Comparison of ENCODE assay signal across 8 cellular contexts in the genomic region with DNA sequence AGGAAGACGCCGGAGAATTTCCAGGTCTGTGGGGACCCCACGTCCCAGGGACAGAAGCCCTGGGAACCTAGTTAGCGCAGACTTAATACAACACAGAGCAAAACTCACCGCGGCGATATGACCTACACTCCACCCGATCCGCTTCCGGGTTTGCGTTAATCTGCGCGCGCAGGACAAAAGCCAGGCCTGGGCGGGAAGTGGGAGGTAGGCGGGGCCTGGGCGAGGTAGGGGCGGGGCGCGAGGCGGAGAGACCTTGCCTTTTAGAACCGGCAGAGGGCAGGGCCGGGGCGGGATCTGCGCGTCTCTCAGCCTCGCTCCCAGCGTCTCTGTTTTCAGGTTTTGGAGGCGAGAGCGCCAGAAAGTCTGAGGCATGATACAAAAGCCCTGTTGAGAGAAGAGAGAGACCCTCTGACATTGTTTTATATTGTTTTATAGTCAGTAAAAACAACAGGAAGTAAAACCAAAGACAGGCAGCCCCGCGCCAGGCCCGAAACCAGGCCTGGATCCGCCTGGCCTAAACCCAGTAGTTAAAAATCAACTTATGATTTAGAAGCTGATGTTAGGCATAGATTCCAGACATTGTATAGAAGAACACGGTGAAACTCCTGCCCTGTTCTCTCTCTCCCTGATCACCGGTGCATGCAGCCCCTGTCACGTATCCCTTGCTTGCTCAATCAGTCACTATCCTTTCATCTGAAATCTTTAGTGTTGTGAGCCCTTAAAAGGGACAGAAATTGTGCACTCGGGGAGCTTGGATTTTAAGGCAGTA. TPM values are rescaled to one million over a fixed set of nuclear protein-coding genes. Genes with fewer than 3 reads are reported as not detected.
A peak's percentile ranks its signal among the peaks of the same experiment; 100 is the strongest.
DNase-seq lines count a peak whose midpoint lies in the region; ATAC-seq, FAIRE-seq and TF ChIP-seq lines count a peak whose summit lies in the region.

A gene (minus strand): TSS at position 152 of the 769 bp plus-strand sequence. CDS start 19,150 bp downstream, outside the sequence.

- no peaks in the 10 kb centered on the region for H3K27me3 Mint-ChIP-seq in activated CD4-positive, alpha-beta T cell treated with anti-CD3 and anti-CD28 coated beads, Interleukin-2, amount 10 ng/mL, durations not matched to agents 24 days and 14 days

- peak within 1 kb of the TSS; percentile 88 for H3K27ac Mint-ChIP-seq in activated CD4-positive, alpha-beta T cell treated with anti-CD3 and anti-CD28 coated beads, Interleukin-2, amount 10 ng/mL, durations not matched to agents 24 days and 14 days

- CTCF ChIA-PET in BJ (lab: Yijun Ruan, JAX): interaction anchor here (0.8 to 1.0 kb wide), 3 partner anchors 10 to 25 kb away, joined by 3 to 5 read pairs (median 3); no protein-coding TSS in a partner anchor

- H3K9me3 ChIP-seq in colonic mucosa: no peaks in the 10 kb centered on the region

- H3K36me3 Mint-ChIP-seq in activated CD4-positive, alpha-beta T cell treated with anti-CD3 and anti-CD28 coated beads, Interleukin-2, amount 10 ng/mL, durations not matched to agents 24 days and 14 days (ENCODE audit: low read depth): peaks cover 31% of the 10 kb centered on the region

- H3K4me1 ChIP-seq in colonic mucosa: no peaks in the 10 kb centered on the region

- peaks cover 19% of the 10 kb centered on the region for H3K4me1 Mint-ChIP-seq in activated CD4-positive, alpha-beta T cell treated with anti-CD3 and anti-CD28 coated beads, Interleukin-2, amount 10 ng/mL, durations not matched to agents 24 days and 14 days

- peak; percentile 84 for ATAC-seq in HG03457 (IDR thresholded peaks at IDR 0.05; ENCODE audit: unreplicated experiment)
- peak; percentile 98 for ATAC-seq in left colon

- peak within 1 kb of the TSS; percentile 68 for H3K4me3 ChIP-seq in BJ (ENCODE audit: low read depth, low read length)
- peak within 1 kb of the TSS; percentile 86 for H3K4me3 ChIP-seq in colonic mucosa

- H3K27me3 ChIP-seq in BJ (ENCODE audit: control insufficient read depth, insufficient read depth, low read length) (no peaks in the 10 kb centered on the region), colonic mucosa (no peaks in the 10 kb centered on the region)

- H3K9me3 Mint-ChIP-seq in activated CD4-positive, alpha-beta T cell treated with anti-CD3 and anti-CD28 coated beads, Interleukin-2, amount 10 ng/mL, durations not matched to agents 24 days and 14 days: peaks cover 3% of the 10 kb centered on the region

- peak; percentile 94 for FAIRE-seq in GM19239 (lab: Jason Lieb, UNC)

- intact Hi-C loops in activated CD4-positive, alpha-beta T cell treated with anti-CD3 and anti-CD28 coated beads, Interleukin-2, amount 10 ng/mL, durations not matched to agents 24 days and 14 days (cut with micrococcal nuclease): loop anchor here (1.0 to 10.0 kb wide), 10 partner anchors 45 to 598 kb away; a partner anchor contains a TSS
- intact Hi-C loops in colonic mucosa (cut with DNase I): no loop called here
- intact Hi-C loops in left colon (cut with DNase I, micrococcal nuclease): no loop called here

- peak within 1 kb of the TSS; percentile 92 for H3K4me3 Mint-ChIP-seq in activated CD4-positive, alpha-beta T cell treated with anti-CD3 and anti-CD28 coated beads, Interleukin-2, amount 10 ng/mL, durations not matched to agents 24 days and 14 days

- DNase-seq in BJ (ENCODE audit: low read depth): peak; percentile 58
- DNase-seq in GM19239 (ENCODE audit: insufficient read length, low spot score): peak; percentile 94
- DNase-seq in NCI-H526 (lab: John Stamatoyannopoulos, UW): peak; percentile 94 to 99
- DNase-seq in activated CD4-positive, alpha-beta T cell treated with anti-CD3 and anti-CD28 coated beads, Interleukin-2, amount 10 ng/mL, durations not matched to agents 24 days and 14 days: peak; percentile 100
- peak; percentile 99 for DNase-seq in colonic mucosa
- peak; percentile 97 to 100 for DNase-seq in left colon
- peak; percentile 98 for DNase-seq in stimulated activated CD4-positive, alpha-beta T cell treated with anti-CD3 and anti-CD28 coated beads, Interleukin-1b, Interleukin-23, amount 100 ng/mL, for 48 hours

- POLR2A ChIA-PET in BJ (lab: Charles Lee): no interaction called here

- H3K36me3 ChIP-seq in BJ (ENCODE audit: control insufficient read depth, insufficient read depth, low read length) (0 out of 2 replicates have a peak, but pooled peaks cover 1% of the 10 kb centered on the region), colonic mucosa (no peaks in the 10 kb centered on the region)

- H3K27ac ChIP-seq in colonic mucosa: peak within 1 kb of the TSS; percentile 71

- peak; percentile 70 for TF ChIP-seq CTCF in BJ (IDR thresholded peaks at IDR 0.05; ENCODE audit: insufficient read depth, low read depth, low read length)
- TF ChIP-seq CTCF in colonic mucosa (IDR thresholded peaks at IDR 0.05): no peak

- H3K9ac ChIP-seq in colonic mucosa (ENCODE audit: low read depth in 2 of 2, low read length in 2 of 2): peak within 1 kb of the TSS; percentile 75 to 92

RNA-seq across cellular contexts. Expression of the gene that starts here (rescaled TPM):
- polyA plus RNA-seq in BJ (2011; rRNA removed): 2.4 and 3.8 TPM in 2 replicates
- polyA minus RNA-seq in BJ (2011; rRNA and poly(A)+ RNA removed): 3.1 and 4.2 TPM in 2 replicates
- 15.9 and 18.2 TPM in 2 replicates for total RNA-seq in activated CD4-positive, alpha-beta T cell treated with anti-CD3 and anti-CD28 coated beads, Interleukin-2, amount 10 ng/mL, durations not matched to agents 24 days and 14 days
- total RNA-seq in colonic mucosa (10 to 100 TPM in 1 of 2 donors, 1 to 10 TPM in 1; 9.8 to 17.7 TPM), left colon (10 to 100 TPM; 13.1 to 15.6 TPM)

Comparison
In these comparisons a context has a peak if more than half of its experiments do, and no peak if none do; other contexts are left out.
1. Peak in every context shown above with its lines: DNase-seq, ATAC-seq, H3K4me3 ChIP-seq and H3K27ac ChIP-seq.